Comparison of ENCODE assay signal across 20 cellular contexts in genomic region chr2:232556426-232556825, GRCh38. TPM values are rescaled to one million over a fixed set of nuclear protein-coding genes. Genes with fewer than 3 reads are reported as not detected.
"Had no signal": no experiment of that assay in that cellular context is flagged by ENCODE, and none has a peak within 500 bp of the region (broad histone marks: within the 10 kb centered on the region; RNA-seq: fewer than 3 reads in every experiment).

No MANE protein-coding gene starts in this region.

- H3K27ac Mint-ChIP-seq: memory B cell had no signal

- DNase-seq: activated CD8-positive, alpha-beta memory T cell treated with anti-CD3 and anti-CD28 coated beads for 24 hours; activated CD8-positive, alpha-beta memory T cell treated with anti-CD3 and anti-CD28 coated beads, Interleukin-2, amount 50 U/mL, for 48 hours; activated naive CD4-positive, alpha-beta T cell; adrenal gland; dorsolateral prefrontal cortex; foreskin fibroblast; stimulated activated CD4-positive, alpha-beta T cell treated with anti-CD3 and anti-CD28 coated beads, Interleukin-2, amount 100 ng/mL, for 24 hours; stimulated activated naive CD8-positive, alpha-beta T cell treated with anti-CD3 and anti-CD28 coated beads, Interleukin-15, Interleukin-2, amounts not matched to agents 100 U/mL and 50 U/mL, for 24 hours; substantia nigra; tibial artery; WERI-Rb-1 had no signal

- H3K4me3 Mint-ChIP-seq: memory B cell, neural crest cell had no signal

- H3K9me3 Mint-ChIP-seq: memory B cell, neural crest cell had no signal

- ATAC-seq: stimulated activated naive CD8-positive, alpha-beta T cell treated with anti-CD3 and anti-CD28 coated beads, Interleukin-15, Interleukin-2, amounts not matched to agents 100 U/mL and 50 U/mL, for 24 hours had no signal

- H3K27me3 Mint-ChIP-seq: memory B cell had no signal

RNA-seq across cellular contexts. Expression of gene CHRNG, which starts 16.9 kb away (rescaled TPM):
- total RNA-seq: adrenal gland, cardiac muscle cell, dorsolateral prefrontal cortex, glomerular endothelial cell, liver, mononuclear cell, neural crest cell, osteocyte, prostate gland, right atrium auricular region had no signal

RNA-seq across cellular contexts. Expression of gene CHRND, which starts 30.5 kb away (rescaled TPM):
- total RNA-seq: glomerular endothelial cell, liver, mononuclear cell, osteocyte had no signal

RNA-seq across cellular contexts. Expression of gene PRSS56, which starts 36.2 kb away (rescaled TPM):
- total RNA-seq: cardiac muscle cell, glomerular endothelial cell, liver, mononuclear cell, osteocyte, prostate gland had no signal
